1 cellular context compared by ENCODE assay signal in the genomic region with DNA sequence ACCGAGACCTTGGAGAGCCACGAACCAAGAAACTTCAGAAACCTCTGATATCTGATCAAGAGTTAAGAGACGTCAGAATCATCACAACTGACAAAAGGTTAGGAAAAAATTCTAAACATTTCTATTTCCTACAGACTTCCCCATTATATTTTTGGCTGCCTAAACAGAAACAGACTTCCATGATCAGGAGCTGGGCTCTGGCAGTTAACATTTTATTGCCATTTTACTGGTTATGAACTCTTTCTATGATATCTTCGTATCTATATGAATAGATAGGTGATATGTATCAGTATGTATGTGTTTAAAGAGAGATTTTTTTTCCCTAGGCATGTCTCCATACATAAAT.
TF ChIP-seq lines count a peak whose summit lies in the region.

No MANE protein-coding gene starts in this region.

TF ChIP-seq in GM12878, 131 proteins besides CTCF, POLR2A, EP300 and RAD21 (continued from another document):
- TF ChIP-seq, protein P1, sequence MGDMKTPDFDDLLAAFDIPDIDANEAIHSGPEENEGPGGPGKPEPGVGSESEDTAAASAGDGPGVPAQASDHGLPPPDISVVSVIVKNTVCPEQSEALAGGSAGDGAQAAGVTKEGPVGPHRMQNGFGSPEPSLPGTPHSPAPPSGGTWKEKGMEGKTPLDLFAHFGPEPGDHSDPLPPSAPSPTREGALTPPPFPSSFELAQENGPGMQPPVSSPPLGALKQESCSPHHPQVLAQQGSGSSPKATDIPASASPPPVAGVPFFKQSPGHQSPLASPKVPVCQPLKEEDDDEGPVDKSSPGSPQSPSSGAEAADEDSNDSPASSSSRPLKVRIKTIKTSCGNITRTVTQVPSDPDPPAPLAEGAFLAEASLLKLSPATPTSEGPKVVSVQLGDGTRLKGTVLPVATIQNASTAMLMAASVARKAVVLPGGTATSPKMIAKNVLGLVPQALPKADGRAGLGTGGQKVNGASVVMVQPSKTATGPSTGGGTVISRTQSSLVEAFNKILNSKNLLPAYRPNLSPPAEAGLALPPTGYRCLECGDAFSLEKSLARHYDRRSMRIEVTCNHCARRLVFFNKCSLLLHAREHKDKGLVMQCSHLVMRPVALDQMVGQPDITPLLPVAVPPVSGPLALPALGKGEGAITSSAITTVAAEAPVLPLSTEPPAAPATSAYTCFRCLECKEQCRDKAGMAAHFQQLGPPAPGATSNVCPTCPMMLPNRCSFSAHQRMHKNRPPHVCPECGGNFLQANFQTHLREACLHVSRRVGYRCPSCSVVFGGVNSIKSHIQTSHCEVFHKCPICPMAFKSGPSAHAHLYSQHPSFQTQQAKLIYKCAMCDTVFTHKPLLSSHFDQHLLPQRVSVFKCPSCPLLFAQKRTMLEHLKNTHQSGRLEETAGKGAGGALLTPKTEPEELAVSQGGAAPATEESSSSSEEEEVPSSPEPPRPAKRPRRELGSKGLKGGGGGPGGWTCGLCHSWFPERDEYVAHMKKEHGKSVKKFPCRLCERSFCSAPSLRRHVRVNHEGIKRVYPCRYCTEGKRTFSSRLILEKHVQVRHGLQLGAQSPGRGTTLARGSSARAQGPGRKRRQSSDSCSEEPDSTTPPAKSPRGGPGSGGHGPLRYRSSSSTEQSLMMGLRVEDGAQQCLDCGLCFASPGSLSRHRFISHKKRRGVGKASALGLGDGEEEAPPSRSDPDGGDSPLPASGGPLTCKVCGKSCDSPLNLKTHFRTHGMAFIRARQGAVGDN (IDR thresholded peaks at IDR 0.05), result no peak
- TF ChIP-seq CBFB (IDR thresholded peaks at IDR 0.05; ENCODE audit: low read depth), result no peak
- TF ChIP-seq STAT3 (IDR thresholded peaks at IDR 0.05; ENCODE audit: low read depth, low read length), result no peak
- no peak for TF ChIP-seq SUPT20H (IDR thresholded peaks at IDR 0.05; ENCODE audit: borderline replicate concordance, control insufficient read depth, low read depth, low read length)
- no peak for TF ChIP-seq JUNB (IDR thresholded peaks at IDR 0.05)
- TF ChIP-seq SP1 (IDR thresholded peaks at IDR 0.05; ENCODE audit: low read depth, low read length), result no peak
- TF ChIP-seq MTA3 (IDR thresholded peaks at IDR 0.05; ENCODE audit: borderline replicate concordance, low read length), result no peak
- TF ChIP-seq, protein P2, sequence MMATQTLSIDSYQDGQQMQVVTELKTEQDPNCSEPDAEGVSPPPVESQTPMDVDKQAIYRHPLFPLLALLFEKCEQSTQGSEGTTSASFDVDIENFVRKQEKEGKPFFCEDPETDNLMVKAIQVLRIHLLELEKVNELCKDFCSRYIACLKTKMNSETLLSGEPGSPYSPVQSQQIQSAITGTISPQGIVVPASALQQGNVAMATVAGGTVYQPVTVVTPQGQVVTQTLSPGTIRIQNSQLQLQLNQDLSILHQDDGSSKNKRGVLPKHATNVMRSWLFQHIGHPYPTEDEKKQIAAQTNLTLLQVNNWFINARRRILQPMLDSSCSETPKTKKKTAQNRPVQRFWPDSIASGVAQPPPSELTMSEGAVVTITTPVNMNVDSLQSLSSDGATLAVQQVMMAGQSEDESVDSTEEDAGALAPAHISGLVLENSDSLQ (IDR thresholded peaks at IDR 0.05), result no peak
- no peak for TF ChIP-seq CEBPZ (IDR thresholded peaks at IDR 0.05; ENCODE audit: low read depth, low read length)
- no peak for TF ChIP-seq RUNX3 (IDR thresholded peaks at IDR 0.05; ENCODE audit: low read length)
- no peak for TF ChIP-seq CUX1 (IDR thresholded peaks at IDR 0.05; ENCODE audit: insufficient replicate concordance, low read depth, low read length)
- TF ChIP-seq, protein P3, sequence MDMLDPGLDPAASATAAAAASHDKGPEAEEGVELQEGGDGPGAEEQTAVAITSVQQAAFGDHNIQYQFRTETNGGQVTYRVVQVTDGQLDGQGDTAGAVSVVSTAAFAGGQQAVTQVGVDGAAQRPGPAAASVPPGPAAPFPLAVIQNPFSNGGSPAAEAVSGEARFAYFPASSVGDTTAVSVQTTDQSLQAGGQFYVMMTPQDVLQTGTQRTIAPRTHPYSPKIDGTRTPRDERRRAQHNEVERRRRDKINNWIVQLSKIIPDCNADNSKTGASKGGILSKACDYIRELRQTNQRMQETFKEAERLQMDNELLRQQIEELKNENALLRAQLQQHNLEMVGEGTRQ (IDR thresholded peaks at IDR 0.05; ENCODE audit: borderline replicate concordance, low read depth, low read length), result no peak
- TF ChIP-seq ATF3 (IDR thresholded peaks at IDR 0.05; ENCODE audit: borderline replicate concordance, extremely low read depth, low read depth, low read length), result no peak
- no peak for TF ChIP-seq ZNF217 (IDR thresholded peaks at IDR 0.05)
- no peak for TF ChIP-seq POU2F2 (IDR thresholded peaks at IDR 0.05; ENCODE audit: borderline replicate concordance, low read depth, low read length)
- TF ChIP-seq STAT1 (conservative IDR thresholded peaks at IDR 0.05), result no peak
